Comparison of ENCODE assay signal across 13 cellular contexts in genomic region chr5:111954516-111955337, GRCh38.
DNase-seq lines count a peak whose midpoint lies in the region; ATAC-seq and TF ChIP-seq lines count a peak whose summit lies in the region.
"Had no signal": no experiment of that assay in that cellular context is flagged by ENCODE, and none has a peak within 500 bp of the region (broad histone marks: within the 10 kb centered on the region; RNA-seq: fewer than 3 reads in every experiment).

No MANE protein-coding gene starts in this region.

- no peaks in the 10 kb centered on the region for H3K9me3 ChIP-seq in mucosa of descending colon
- H3K9me3 ChIP-seq in A673 (ENCODE audit: low read depth, low read length, poor library complexity, severe bottlenecking), result no peaks in the 10 kb centered on the region
- H3K9me3 ChIP-seq in left ventricle myocardium inferior (replicated peaks), result no peaks in the 10 kb centered on the region

- H3K27me3 ChIP-seq in A673 (replicated peaks; ENCODE audit: insufficient read depth, low read depth, low read length, poor library complexity) (no peaks in the 10 kb centered on the region), left ventricle myocardium inferior (ENCODE audit: low read depth) (no peaks in the 10 kb centered on the region)

- BruUV-seq in A673 (replicated peaks; lab: Mats Ljungman, UMichigan), result no TSS peak

- H3K4me3 ChIP-seq in mucosa of descending colon (no peak overlapping the region), A673 (ENCODE audit: low read depth, low read length, poor library complexity, severe bottlenecking) (no peak overlapping the region), left ventricle myocardium inferior (no peak overlapping the region)

- no peak for TF ChIP-seq CTCF in GM20000 (IDR thresholded peaks at IDR 0.05; ENCODE audit: extremely low read depth, missing control alignments)
- TF ChIP-seq CTCF in mucosa of descending colon (IDR thresholded peaks at IDR 0.05), result no peak
- TF ChIP-seq CTCF in A673 (conservative IDR thresholded peaks at IDR 0.05; ENCODE audit: low read depth, low read length), result no peak
- TF ChIP-seq CTCF in left ventricle myocardium inferior (IDR thresholded peaks at IDR 0.05; ENCODE audit: borderline replicate concordance), result no peak

- DNase-seq in ELR (ENCODE audit: low read depth), result peak; percentile 48
- DNase-seq in GM20000 (ENCODE audit: low spot score), result peak; percentile 35
- DNase-seq in astrocyte of the hippocampus (ENCODE audit: low read depth, low spot score), result peak; percentile 55
- DNase-seq in mucosa of descending colon, result no peak
- DNase-seq in COLO829 (ENCODE audit: low spot score), result no peak
- DNase-seq in A673 (ENCODE audit: low spot score), result no peak
- DNase-seq in left ventricle myocardium inferior, result no peak
- DNase-seq: activated T-cell treated with anti-CD3 and anti-CD28 coated beads, Interleukin-2, amount 50 U/mL, for 48 hours; CD8-positive, alpha-beta T cell; mammary epithelial cell; NCI-H2171; T-helper 2 cell had no signal

- ATAC-seq in HG03103 (IDR thresholded peaks at IDR 0.05; ENCODE audit: low read depth, unreplicated experiment), result peak; percentile 65
- no peak for ATAC-seq in mucosa of descending colon
- ATAC-seq: CD8-positive, alpha-beta T cell had no signal

- H3K36me3 ChIP-seq in mucosa of descending colon (ENCODE audit: low read depth), result no peaks in the 10 kb centered on the region
- H3K36me3 ChIP-seq in A673 (ENCODE audit: insufficient read depth, low read length, poor library complexity, severe bottlenecking), result no peaks in the 10 kb centered on the region
- no peaks in the 10 kb centered on the region for H3K36me3 ChIP-seq in left ventricle myocardium inferior

- CTCF ChIA-PET in A673 (lab: Charles Lee), result no interaction called here

- POLR2A ChIA-PET in A673 (lab: Charles Lee; ENCODE audit: low non-redundant PET), result no interaction called here

- H3K27ac ChIP-seq in A673 (ENCODE audit: low read depth, low read length, poor library complexity, severe bottlenecking) (no peak overlapping the region), left ventricle myocardium inferior (replicated peaks) (no peak overlapping the region)

- intact Hi-C loops in mucosa of descending colon (cut with DNase I, micrococcal nuclease) (no loop called here), A673 (cut with micrococcal nuclease; ENCODE audit: unreplicated experiment) (no loop called here), left ventricle myocardium inferior (cut with micrococcal nuclease) (no loop called here)

- no peaks in the 10 kb centered on the region for H3K4me1 ChIP-seq in mucosa of descending colon (ENCODE audit: low read depth)
- H3K4me1 ChIP-seq in A673 (ENCODE audit: insufficient read depth, low read length, poor library complexity, severe bottlenecking), result no peaks in the 10 kb centered on the region
- peaks cover 6% of the 10 kb centered on the region for H3K4me1 ChIP-seq in left ventricle myocardium inferior

Comparison
In these comparisons a context has a peak if more than half of its experiments do, and no peak if none do; other contexts are left out.
1. DNase-seq: peak in ELR (single experiment), GM20000 (single experiment) and astrocyte of the hippocampus (single experiment); none in mucosa of descending colon (0 of 3), COLO829 (single experiment), A673 (single experiment) and left ventricle myocardium inferior (single experiment).